In genomic region chr10:87635498-87636312, GRCh38 we compare ENCODE assay signal across 8 cellular contexts. TPM values are rescaled to one million over a fixed set of nuclear protein-coding genes. Genes with fewer than 3 reads are reported as not detected.
DNase-seq lines count a peak whose midpoint lies in the region; ATAC-seq and TF ChIP-seq lines count a peak whose summit lies in the region.

No MANE protein-coding gene starts in this region.

- H4K8ac ChIP-seq in mesendoderm (ENCODE audit: low read depth, low read length) = no peak overlapping the region

- H3K9ac ChIP-seq in mesendoderm (ENCODE audit: low read length) (no peak overlapping the region), colonic mucosa (ENCODE audit: low read depth in 2 of 2, low read length in 2 of 2) (no peak overlapping the region)

- no CpG with 5 or more reads among the region's 5 CpGs for WGBS in mesendoderm (ENCODE audit: extremely low coverage, insufficient coverage, low lambda C conversion rate)

- H3K56ac ChIP-seq in mesendoderm (ENCODE audit: low read length) = peak overlapping the region; percentile 22

- no peaks in the 10 kb centered on the region for H3K79me2 ChIP-seq in mesendoderm (ENCODE audit: control insufficient read depth, insufficient read depth, low read length)

- peaks cover 9% of the 10 kb centered on the region for H3K4me1 Mint-ChIP-seq in activated T-cell treated with anti-CD3 and anti-CD28 coated beads, Interleukin-2, amount 50 U/mL, for 4 hours (ENCODE audit: low read depth)

- no peak overlapping the region for H3K4me3 ChIP-seq in mesendoderm (ENCODE audit: low read length)
- no peak overlapping the region for H3K4me3 ChIP-seq in colonic mucosa

- H4K5ac ChIP-seq in mesendoderm (ENCODE audit: low read length) = no peak overlapping the region

- H3K36me3 ChIP-seq in mesendoderm (ENCODE audit: control insufficient read depth, insufficient read depth, low read length) (no peaks in the 10 kb centered on the region), colonic mucosa (no peaks in the 10 kb centered on the region)

- peak overlapping the region; percentile 6 for H3K27ac ChIP-seq in mesendoderm (ENCODE audit: low read depth, low read length)
- H3K27ac ChIP-seq in colonic mucosa = no peak overlapping the region

- no peak overlapping the region for H2BK5ac ChIP-seq in mesendoderm (ENCODE audit: low read length)

- peaks cover 4% of the 10 kb centered on the region for H3K9me3 Mint-ChIP-seq in activated T-cell treated with anti-CD3 and anti-CD28 coated beads, Interleukin-2, amount 50 U/mL, for 4 hours

- no peak for DNase-seq in activated T-cell treated with anti-CD3 and anti-CD28 coated beads, Interleukin-2, amount 50 U/mL, for 4 hours
- DNase-seq in mesendoderm (peak; percentile 96), colonic mucosa (no peak), iPS-NIHi7 (ENCODE audit: extremely low spot score) (no peak), NCI-H1417 treated with DMSO at 0.1 percent for 48 hours (lab: John Stamatoyannopoulos, UW) (no peak)

- H3K23ac ChIP-seq in mesendoderm (ENCODE audit: low read length) = no peak overlapping the region

- H2AK5ac ChIP-seq in mesendoderm (ENCODE audit: low read length) = no peak overlapping the region

- no peaks in the 10 kb centered on the region for H3K27me3 ChIP-seq in mesendoderm (ENCODE audit: insufficient read depth, low read length, poor library complexity)
- H3K27me3 ChIP-seq in colonic mucosa = no peaks in the 10 kb centered on the region

- H3K9me3 ChIP-seq in colonic mucosa = no peaks in the 10 kb centered on the region

- no peaks in the 10 kb centered on the region for H3K36me3 Mint-ChIP-seq in activated T-cell treated with anti-CD3 and anti-CD28 coated beads, Interleukin-2, amount 50 U/mL, for 4 hours (ENCODE audit: insufficient read depth)

- H3K79me1 ChIP-seq in mesendoderm (ENCODE audit: low read length) = no peaks in the 10 kb centered on the region

- no peak overlapping the region for H3K4me2 ChIP-seq in mesendoderm (ENCODE audit: low read length)

- no peak overlapping the region for H2BK15ac ChIP-seq in mesendoderm (replicated peaks; ENCODE audit: low read depth)

- intact Hi-C loops in colonic mucosa (cut with DNase I) = no loop called here

- no peak overlapping the region for H3K18ac ChIP-seq in mesendoderm (ENCODE audit: low read length)

- no peak overlapping the region for H2BK120ac ChIP-seq in mesendoderm (ENCODE audit: low read depth, low read length)

- H3K4me1 ChIP-seq in mesendoderm (ENCODE audit: control insufficient read depth, low read depth, low read length) (peaks cover 7% of the 10 kb centered on the region), colonic mucosa (no peaks in the 10 kb centered on the region)

- no peaks in the 10 kb centered on the region for H3K27me3 Mint-ChIP-seq in activated T-cell treated with anti-CD3 and anti-CD28 coated beads, Interleukin-2, amount 50 U/mL, for 4 hours (ENCODE audit: low read depth)

- ATAC-seq in GM18867 (IDR thresholded peaks at IDR 0.05; ENCODE audit: unreplicated experiment) (peak; percentile 53), HG03432 (IDR thresholded peaks at IDR 0.05; ENCODE audit: unreplicated experiment) (peak; percentile 76), GM19351 (IDR thresholded peaks at IDR 0.05; ENCODE audit: unreplicated experiment) (no peak)
- peak; percentile 89 to 95 for ATAC-seq in activated T-cell treated with anti-CD3 and anti-CD28 coated beads, Interleukin-2, amount 50 U/mL, for 4 hours

- no peak overlapping the region for H3K4me3 Mint-ChIP-seq in activated T-cell treated with anti-CD3 and anti-CD28 coated beads, Interleukin-2, amount 50 U/mL, for 4 hours

- TF ChIP-seq CTCF in colonic mucosa (IDR thresholded peaks at IDR 0.05) = no peak

- no peak overlapping the region for H3K4ac ChIP-seq in mesendoderm (ENCODE audit: low read depth, low read length)

RNA-seq across cellular contexts. Expression of gene PAPSS2, which starts 24.0 kb away (rescaled TPM):
- total RNA-seq in activated T-cell treated with anti-CD3 and anti-CD28 coated beads, Interleukin-2, amount 50 U/mL, for 4 hours = under 1 TPM; 0.21 to 0.43 (median 0.41) TPM
- polyA plus RNA-seq in mesendoderm (2013, experiment 1 of 2) = 12.7 TPM
- 12.6 TPM for polyA plus RNA-seq in mesendoderm (2013, experiment 2 of 2)
- total RNA-seq in colonic mucosa = 100 to 1,000 TPM; 279 to 310 TPM

Comparison
In these comparisons a context has a peak if more than half of its experiments do, and no peak if none do; other contexts are left out.
1. RNA of gene PAPSS2, which starts 24.0 kb away (total RNA-seq): 279 to 310 TPM in colonic mucosa; 0.21 to 0.43 TPM in activated T-cell treated with anti-CD3 and anti-CD28 coated beads, Interleukin-2, amount 50 U/mL, for 4 hours; every median in the first group is over 100 times any median in the second.